Comparison of ENCODE assay signal across 23 cellular contexts in the genomic region with DNA sequence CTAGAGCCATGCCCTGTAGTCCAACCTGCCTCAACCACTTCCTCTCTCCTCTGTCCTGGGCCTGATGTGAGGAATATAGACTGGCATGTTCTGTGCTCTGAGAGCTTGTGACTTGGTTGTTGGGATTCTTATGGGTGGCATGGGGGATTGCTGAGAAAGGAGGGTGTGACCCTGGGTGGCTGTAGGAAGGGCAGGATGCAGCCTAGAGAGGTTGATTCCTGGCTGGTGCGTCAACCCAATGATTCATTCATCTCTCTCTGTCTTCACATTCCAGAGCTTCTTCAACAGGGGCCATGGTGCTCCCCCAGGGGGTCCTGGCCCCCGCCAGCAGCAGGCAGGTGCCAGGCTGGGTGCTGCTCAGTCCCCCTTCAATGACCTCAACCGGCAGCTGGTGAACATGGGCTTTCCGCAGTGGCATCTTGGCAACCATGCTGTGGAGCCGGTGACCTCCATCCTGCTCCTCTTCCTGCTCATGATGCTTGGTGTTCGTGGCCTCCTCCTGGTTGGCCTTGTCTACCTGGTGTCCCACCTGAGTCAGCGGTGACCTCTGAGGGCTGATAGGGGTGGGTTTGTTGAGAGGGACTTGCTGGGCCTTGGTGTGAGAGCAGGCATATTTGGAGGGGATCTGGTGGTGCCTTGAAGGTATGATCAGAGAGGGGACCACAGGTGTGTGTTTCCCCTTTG. TPM values are rescaled to one million over a fixed set of nuclear protein-coding genes. Genes with fewer than 3 reads are reported as not detected.
DNase-seq lines count a peak whose midpoint lies in the region; ATAC-seq, FAIRE-seq and TF ChIP-seq lines count a peak whose summit lies in the region.
"Had no signal": no experiment of that assay in that cellular context is flagged by ENCODE, and none has a peak within 500 bp of the region (broad histone marks: within the 10 kb centered on the region; RNA-seq: fewer than 3 reads in every experiment).

No MANE protein-coding gene starts in this region.

- ATAC-seq in Right ventricle myocardium superior (ENCODE audit: poor library complexity) = no peak
- ATAC-seq: body of pancreas; CD8-positive, alpha-beta T cell; effector memory CD8-positive, alpha-beta T cell; HepG2; Right ventricle myocardium inferior; sciatic nerve had no signal

- peaks cover 0 to 14% of the 10 kb centered on the region in 2 donors for H3K4me1 ChIP-seq in right atrium auricular region
- no peaks in the 10 kb centered on the region for H3K4me1 ChIP-seq in Karpas-422 (ENCODE audit: low read length)
- no peaks in the 10 kb centered on the region for H3K4me1 ChIP-seq in endodermal cell (ENCODE audit: control insufficient read depth, insufficient read depth, low read length)

- peaks cover 8% of the 10 kb centered on the region for H3K36me3 Mint-ChIP-seq in mesothelial cell of epicardium
- no peaks in the 10 kb centered on the region for H3K36me3 Mint-ChIP-seq in type B pancreatic cell
- peaks cover 24% of the 10 kb centered on the region for H3K36me3 Mint-ChIP-seq in endodermal cell (ENCODE audit: low read depth)

- no peaks in the 10 kb centered on the region for H3K79me2 ChIP-seq in Karpas-422 (ENCODE audit: low read length)
- H3K79me2 ChIP-seq: parathyroid adenoma had no signal

- no peak overlapping the region for H3K4me2 ChIP-seq in Karpas-422 (ENCODE audit: low read depth, low read length, poor library complexity, severe bottlenecking)

- DNase-seq in right atrium auricular region (ENCODE audit: low spot score) (peak; percentile 53), Right ventricle myocardium superior (no peak), Karpas-422 (peak; percentile 23), mesothelial cell of epicardium (ENCODE audit: low spot score in 2 of 2, unreplicated experiment in 2 of 2) (peak in 1 of 2 experiments; percentile 19), type B pancreatic cell (ENCODE audit: extremely low spot score, unreplicated experiment) (peak; percentile 58), COR-L47 (lab: John Stamatoyannopoulos, UW) (no peak), GM12892 (ENCODE audit: insufficient read length) (no peak), endodermal cell (no peak)
- DNase-seq: activated effector memory CD4-positive, alpha-beta T cell treated with Interleukin-2 at 50 U/mL for 16 hours; body of pancreas; DMS79 treated with DMSO at 0.1 percent for 48 hours; effector memory CD8-positive, alpha-beta T cell; kidney glomerular epithelial cell; NCI-H1105; NCI-H2081 had no signal

- H3K36me3 ChIP-seq in right atrium auricular region (no peaks in the 10 kb centered on the region), Karpas-422 (ENCODE audit: insufficient read depth, low read length) (no peaks in the 10 kb centered on the region), endodermal cell (ENCODE audit: control insufficient read depth, insufficient read depth, low read length) (peaks cover 19% of the 10 kb centered on the region)

- peaks cover 12% of the 10 kb centered on the region for H3K27me3 Mint-ChIP-seq in mesothelial cell of epicardium (ENCODE audit: low read depth)
- peaks cover 12% of the 10 kb centered on the region for H3K27me3 Mint-ChIP-seq in type B pancreatic cell
- peaks cover 20% of the 10 kb centered on the region for H3K27me3 Mint-ChIP-seq in endodermal cell (ENCODE audit: insufficient read depth)
- H3K27me3 Mint-ChIP-seq: effector memory CD8-positive, alpha-beta T cell had no signal

- TF ChIP-seq CTCF in right atrium auricular region (IDR thresholded peaks at IDR 0.05) (no peak), mesothelial cell of epicardium (IDR thresholded peaks at IDR 0.05; ENCODE audit: unreplicated experiment) (no peak), type B pancreatic cell (conservative IDR thresholded peaks at IDR 0.05) (no peak), endodermal cell (conservative IDR thresholded peaks at IDR 0.05) (no peak)

- H3K9me3 ChIP-seq in right atrium auricular region (no peaks in the 10 kb centered on the region), Karpas-422 (ENCODE audit: low read length) (no peaks in the 10 kb centered on the region), endodermal cell (ENCODE audit: control insufficient read depth, low read length) (no peaks in the 10 kb centered on the region)
- H3K9me3 ChIP-seq: body of pancreas had no signal

- no peak overlapping the region for H3K27ac Mint-ChIP-seq in mesothelial cell of epicardium
- H3K27ac Mint-ChIP-seq in type B pancreatic cell = no peak overlapping the region
- no peak overlapping the region for H3K27ac Mint-ChIP-seq in endodermal cell
- H3K27ac Mint-ChIP-seq: CD8-positive, alpha-beta T cell had no signal

- H3K9ac ChIP-seq in Karpas-422 (ENCODE audit: low read length) (no peak overlapping the region), endodermal cell (ENCODE audit: extremely low read depth, low read length, poor library complexity, severe bottlenecking) (no peak overlapping the region)
- H3K9ac ChIP-seq: parathyroid adenoma had no signal

- H3K4me3 ChIP-seq in right atrium auricular region (no peak overlapping the region), Karpas-422 (ENCODE audit: low read length) (no peak overlapping the region), endodermal cell (ENCODE audit: low read length) (no peak overlapping the region)
- H3K4me3 ChIP-seq: body of pancreas had no signal

- H3K4me3 Mint-ChIP-seq in mesothelial cell of epicardium (peak overlapping the region; percentile 43), type B pancreatic cell (peak overlapping the region; percentile 67), endodermal cell (no peak overlapping the region)
- H3K4me3 Mint-ChIP-seq: CD8-positive, alpha-beta T cell had no signal

- peaks cover 10% of the 10 kb centered on the region for H3K4me1 Mint-ChIP-seq in mesothelial cell of epicardium
- H3K4me1 Mint-ChIP-seq in type B pancreatic cell (ENCODE audit: unreplicated experiment) = peaks cover 5% of the 10 kb centered on the region
- H3K4me1 Mint-ChIP-seq in endodermal cell = peaks cover 5% of the 10 kb centered on the region

- no peak overlapping the region for H3K27ac ChIP-seq in right atrium auricular region
- no peak overlapping the region for H3K27ac ChIP-seq in Karpas-422 (ENCODE audit: low read length)
- H3K27ac ChIP-seq in endodermal cell (ENCODE audit: low read depth, low read length) = no peak overlapping the region
- H3K27ac ChIP-seq: body of pancreas, parathyroid adenoma had no signal

- TF ChIP-seq POLR2A in GM12892 (IDR thresholded peaks at IDR 0.05; ENCODE audit: low read depth, low read length) = no peak

- H3K9me2 ChIP-seq in Karpas-422 (replicated peaks; ENCODE audit: insufficient read depth, low read length) = no peaks in the 10 kb centered on the region

- H4K20me1 ChIP-seq in Karpas-422 (ENCODE audit: insufficient read depth, low read depth, low read length) = no peaks in the 10 kb centered on the region

- FAIRE-seq in GM12892 (lab: Jason Lieb, UNC) = no peak
- FAIRE-seq: HepG2, TTC549 had no signal

- H3K9me3 Mint-ChIP-seq in mesothelial cell of epicardium (no peaks in the 10 kb centered on the region), type B pancreatic cell (no peaks in the 10 kb centered on the region), endodermal cell (no peaks in the 10 kb centered on the region)
- H3K9me3 Mint-ChIP-seq: CD8-positive, alpha-beta T cell; effector memory CD8-positive, alpha-beta T cell had no signal

- no peak overlapping the region for H2AFZ ChIP-seq in Karpas-422 (ENCODE audit: low read length)
- H2AFZ ChIP-seq: parathyroid adenoma had no signal

- intact Hi-C loops in Right ventricle myocardium superior (cut with DNase I) = no loop called here

- 94 to 100% methylated on average over 1 to 7 of the region's 7 CpGs for WGBS in endodermal cell (ENCODE audit: insufficient coverage in 1 of 2, insufficient read length in 1 of 2), 2 experiments

- no peaks in the 10 kb centered on the region for H3K27me3 ChIP-seq in right atrium auricular region
- no peaks in the 10 kb centered on the region for H3K27me3 ChIP-seq in Karpas-422 (ENCODE audit: low read length)
- peaks cover 18% of the 10 kb centered on the region for H3K27me3 ChIP-seq in endodermal cell (ENCODE audit: control insufficient read depth, insufficient read depth, low read length, poor library complexity, severe bottlenecking)
- H3K27me3 ChIP-seq: body of pancreas had no signal

RNA-seq across cellular contexts. Expression of gene FAM241B, which starts 2.6 kb away (rescaled TPM):
- total RNA-seq in right atrium auricular region (1 to 10 TPM; 2.1 to 3.5 TPM), Right ventricle myocardium superior (3.3 TPM), mesothelial cell of epicardium (19.2 to 20.9 TPM (median 20.1 TPM) in 3 replicates), type B pancreatic cell (ENCODE audit: low replicate concordance) (8.8 and 9.8 TPM in 2 replicates), endodermal cell (10 to 100 TPM; 27.1 to 42.0 TPM)
- not detected in 2 replicates for total RNA-seq in Karpas-422 (2014; rRNA removed; shearing (Covaris generic); ENCODE audit: low replicate concordance)
- not detected for polyA plus RNA-seq in GM12892 (2012; ENCODE audit: missing spikeins)
- polyA plus RNA-seq in endodermal cell (2013, experiment 1 of 2) = 12.0 TPM
- 10.8 TPM for polyA plus RNA-seq in endodermal cell (2013, experiment 2 of 2)
- total RNA-seq: myocyte had no signal

RNA-seq across cellular contexts. Expression of gene NEUROG3, which starts 59.4 kb away (rescaled TPM):
- total RNA-seq in right atrium auricular region = not detected
- not detected for total RNA-seq in Right ventricle myocardium superior
- total RNA-seq in Karpas-422 (2014; rRNA removed; shearing (Covaris generic); ENCODE audit: low replicate concordance) = not detected in 2 replicates
- not detected in 3 replicates for total RNA-seq in mesothelial cell of epicardium
- total RNA-seq in type B pancreatic cell (ENCODE audit: low replicate concordance) = 0.51 and 0.93 TPM in 2 replicates
- polyA plus RNA-seq in GM12892 (2012; ENCODE audit: missing spikeins) = not detected
- total RNA-seq in endodermal cell = not detected
- not detected for polyA plus RNA-seq in endodermal cell (2013, experiment 1 of 2)
- polyA plus RNA-seq in endodermal cell (2013, experiment 2 of 2) = 0.25 TPM
- total RNA-seq: body of pancreas; CD8-positive, alpha-beta T cell; HepG2; lung microvascular endothelial cell; Right ventricle myocardium inferior; sciatic nerve had no signal
- polyA plus RNA-seq: HepG2 had no signal

Comparison
In these comparisons a context has a peak if more than half of its experiments do, and no peak if none do; other contexts are left out.
1. DNase-seq: peak in right atrium auricular region (single experiment), Karpas-422 (single experiment) and type B pancreatic cell (single experiment); none in Right ventricle myocardium superior (single experiment), COR-L47 (single experiment), GM12892 (single experiment) and endodermal cell (single experiment).